2 cellular contexts compared by ENCODE assay signal in genomic region chr1:2049517-2050481, GRCh38.
A peak's percentile ranks its signal among the peaks of the same experiment; 100 is the strongest.
TF ChIP-seq lines count a peak whose summit lies in the region.

Gene PRKCZ, plus strand, starts transcription at chr1:2050411. Its CDS starts 220 bp downstream, at chr1:2050631.

TF ChIP-seq in HCT116, 20 proteins besides CTCF, POLR2A, EP300 and RAD21:
- TF ChIP-seq POLR2AphosphoS5 (IDR thresholded peaks at IDR 0.05; ENCODE audit: low read depth, low read length) (peak; percentile 71; the same call in 1 of the 2 replicates), ZFX (IDR thresholded peaks at IDR 0.05) (peak; percentile 50; the same call in 1 of the 2 replicates), JUND (IDR thresholded peaks at IDR 0.05) (no peak)

TF ChIP-seq in H1, 55 proteins besides CTCF, POLR2A, EP300 and RAD21:
- TF ChIP-seq KDM4A (IDR thresholded peaks at IDR 0.05; ENCODE audit: low read depth, low read length, severe bottlenecking) (peak; percentile 76), CTBP2 (IDR thresholded peaks at IDR 0.05; ENCODE audit: borderline replicate concordance, insufficient read depth, insufficient read length, low read length) (no peak), TCF12 (IDR thresholded peaks at IDR 0.05; ENCODE audit: low read depth, low read length) (0 out of 2 replicates have a peak, but pooled peaks have one; percentile 1), E2F6 (IDR thresholded peaks at IDR 0.05) (no peak), RBBP5 (IDR thresholded peaks at IDR 0.05; ENCODE audit: borderline replicate concordance, low read depth, low read length) (peak; percentile 50; the same call in 1 of the 2 replicates), SP2 (IDR thresholded peaks at IDR 0.05; ENCODE audit: low read length) (peak; percentile 40; the same call in 1 of the 2 replicates), SIN3A (conservative IDR thresholded peaks at IDR 0.05 in 1 of 2, IDR thresholded peaks at IDR 0.05 in 1 of 2; ENCODE audit: low read depth in 1 of 2, low read length in 2 of 2) (0 out of 4 replicates have a peak, but pooled peaks of 1 of the 2 experiments have one; percentile 52), CREB1 (IDR thresholded peaks at IDR 0.05) (0 out of 2 replicates have a peak, but pooled peaks have one; percentile 5), SP1 (IDR thresholded peaks at IDR 0.05; ENCODE audit: low read depth, low read length) (peak; percentile 85; the same call in 1 of the 2 replicates), SAP30 (IDR thresholded peaks at IDR 0.05; ENCODE audit: insufficient read depth, insufficient replicate concordance, low read length) (no peak), YY1 (IDR thresholded peaks at IDR 0.05; ENCODE audit: low read depth, low read length) (peak; percentile 11; the same call in 1 of the 2 replicates), ASH2L (IDR thresholded peaks at IDR 0.05; ENCODE audit: low read length) (peak; percentile 27), GTF2F1 (IDR thresholded peaks at IDR 0.05; ENCODE audit: borderline replicate concordance, low read depth, low read length) (no peak), TAF1 (IDR thresholded peaks at IDR 0.05; ENCODE audit: low read depth, low read length) (peak; percentile 43; the same call in 1 of the 2 replicates), NRF1 (IDR thresholded peaks at IDR 0.05; ENCODE audit: low read depth, low read length) (0 out of 2 replicates have a peak, but pooled peaks have one; percentile 2), TBP (IDR thresholded peaks at IDR 0.05; ENCODE audit: low read depth, low read length) (peak; percentile 29; the same call in 1 of the 2 replicates), MAFK (IDR thresholded peaks at IDR 0.05; ENCODE audit: low read depth, low read length) (no peak), HDAC2 (IDR thresholded peaks at IDR 0.05; ENCODE audit: borderline replicate concordance in 1 of 2, low read depth in 2 of 2, low read length in 2 of 2) (0 out of 4 replicates have a peak, but pooled peaks of 1 of the 2 experiments have one; percentile 5), RFX5 (IDR thresholded peaks at IDR 0.05; ENCODE audit: borderline replicate concordance, low read depth, low read length) (peak; percentile 84), PHF8 (conservative IDR thresholded peaks at IDR 0.05; ENCODE audit: low read depth, low read length) (peak; percentile 47), ATF3 (IDR thresholded peaks at IDR 0.05; ENCODE audit: insufficient read depth, low read depth, low read length) (no peak)
